In genomic region chr10:62012318-62012717, GRCh38 we compare ENCODE assay signal across 14 cellular contexts.
DNase-seq lines count a peak whose midpoint lies in the region; ATAC-seq and TF ChIP-seq lines count a peak whose summit lies in the region.
"Had no signal": no experiment of that assay in that cellular context is flagged by ENCODE, and none has a peak within 500 bp of the region (broad histone marks: within the 10 kb centered on the region; RNA-seq: fewer than 3 reads in every experiment).

No MANE protein-coding gene starts in this region.

- H3K36me3 ChIP-seq in osteoblast (ENCODE audit: insufficient read depth, low read length), result peaks cover 4% of the 10 kb centered on the region

- H4K20me1 ChIP-seq in osteoblast (ENCODE audit: insufficient read depth, low read length), result peaks cover 2% of the 10 kb centered on the region

- H3K4me1 ChIP-seq in osteoblast (ENCODE audit: insufficient read depth, low read length), result peaks cover 14% of the 10 kb centered on the region

- H3K27me3 Mint-ChIP-seq in activated naive CD4-positive, alpha-beta T cell treated with anti-CD3 and anti-CD28 coated beads for 36 hours (ENCODE audit: low read depth), result no peaks in the 10 kb centered on the region
- no peaks in the 10 kb centered on the region for H3K27me3 Mint-ChIP-seq in naive B cell
- H3K27me3 Mint-ChIP-seq: CD8-positive, alpha-beta memory T cell had no signal

- H3K27ac Mint-ChIP-seq in activated naive CD4-positive, alpha-beta T cell treated with anti-CD3 and anti-CD28 coated beads for 36 hours, result peak overlapping the region; percentile 5
- peak overlapping the region; percentile 58 to 100 (median 81) for H3K27ac Mint-ChIP-seq in naive B cell

- H3K4me3 ChIP-seq in osteoblast (ENCODE audit: insufficient read depth, low read length), result no peak overlapping the region

- no peak for TF ChIP-seq CTCF in VCaP (conservative IDR thresholded peaks at IDR 0.05)
- no peak for TF ChIP-seq CTCF in osteoblast (IDR thresholded peaks at IDR 0.05; ENCODE audit: extremely low read depth, low read depth, low read length)

- H3K4me2 ChIP-seq in osteoblast (ENCODE audit: insufficient read depth, low read length), result no peak overlapping the region

- peaks cover 55% of the 10 kb centered on the region for H3K4me1 Mint-ChIP-seq in activated naive CD4-positive, alpha-beta T cell treated with anti-CD3 and anti-CD28 coated beads for 36 hours (ENCODE audit: low read depth)
- peaks cover 60 to 84% (median 77%) of the 10 kb centered on the region in 3 donors for H3K4me1 Mint-ChIP-seq in naive B cell

- no peaks in the 10 kb centered on the region for H3K27me3 ChIP-seq in osteoblast (ENCODE audit: insufficient read depth, low read length)

- H3K4me3 Mint-ChIP-seq in activated naive CD4-positive, alpha-beta T cell treated with anti-CD3 and anti-CD28 coated beads for 36 hours, result no peak overlapping the region
- H3K4me3 Mint-ChIP-seq in naive B cell, result peak overlapping the region in 2 of 8 donors; percentile 51 to 65
- H3K4me3 Mint-ChIP-seq: CD8-positive, alpha-beta memory T cell had no signal

- H3K9me3 Mint-ChIP-seq in activated naive CD4-positive, alpha-beta T cell treated with anti-CD3 and anti-CD28 coated beads for 36 hours, result no peaks in the 10 kb centered on the region
- peaks cover 0 to 2% (median 0%) of the 10 kb centered on the region in 7 donors for H3K9me3 Mint-ChIP-seq in naive B cell
- H3K9me3 Mint-ChIP-seq: CD8-positive, alpha-beta memory T cell had no signal

- H2AFZ ChIP-seq in osteoblast (ENCODE audit: low read length), result no peak overlapping the region

- H3K36me3 Mint-ChIP-seq in activated naive CD4-positive, alpha-beta T cell treated with anti-CD3 and anti-CD28 coated beads for 36 hours (ENCODE audit: low read depth), result peaks cover 69% of the 10 kb centered on the region
- peaks cover 27 to 30% of the 10 kb centered on the region in 2 donors for H3K36me3 Mint-ChIP-seq in naive B cell

- H3K27ac ChIP-seq in VCaP (peak overlapping the region; percentile 44), osteoblast (ENCODE audit: low read depth, low read length) (no peak overlapping the region)

- CTCF ChIA-PET in activated naive CD4-positive, alpha-beta T cell treated with anti-CD3 and anti-CD28 coated beads for 36 hours (lab: Charles Lee), result interaction anchor here (0.5 to 1.1 kb wide), 2 partner anchors 9 to 1596 kb away, joined by 3 read pairs; no protein-coding TSS in a partner anchor

- H3K79me2 ChIP-seq in osteoblast (ENCODE audit: insufficient read depth, low read length), result peaks cover 38% of the 10 kb centered on the region

- intact Hi-C loops in activated naive CD4-positive, alpha-beta T cell treated with anti-CD3 and anti-CD28 coated beads for 36 hours (cut with micrococcal nuclease), result no loop called here

- DNase-seq in activated naive CD4-positive, alpha-beta T cell treated with anti-CD3 and anti-CD28 coated beads for 36 hours, result no peak
- no peak for DNase-seq in activated naive CD4-positive, alpha-beta T cell (lab: John Stamatoyannopoulos, UW)
- DNase-seq in naive B cell (no peak), Kasumi-1 (lab: John Stamatoyannopoulos, UW) (no peak), osteoblast (ENCODE audit: insufficient read length, low spot score, missing footprints) (no peak), globus pallidus (ENCODE audit: low spot score) (no peak)
- DNase-seq: CD8-positive, alpha-beta memory T cell; DMS79; NCI-H1092 treated with DMSO at 0.1 percent for 48 hours; NCI-H1694 treated with DMSO at 0.1 percent for 48 hours; NCI-H2107; RPMI8226; SIG-M5 had no signal

- no peaks in the 10 kb centered on the region for H3K9me3 ChIP-seq in osteoblast (ENCODE audit: low read depth, low read length)

- no peak for ATAC-seq in naive B cell (ENCODE audit: low read depth in 2 of 2)
